ENCODE assay signal across 12 cellular contexts in genomic region chr2:36389081-36389480, GRCh38. TPM values are rescaled to one million over a fixed set of nuclear protein-coding genes. Genes with fewer than 3 reads are reported as not detected.
DNase-seq lines count a peak whose midpoint lies in the region; ATAC-seq, FAIRE-seq and TF ChIP-seq lines count a peak whose summit lies in the region.
"Had no signal": no experiment of that assay in that cellular context is flagged by ENCODE, and none has a peak within 500 bp of the region (broad histone marks: within the 10 kb centered on the region; RNA-seq: fewer than 3 reads in every experiment).

No MANE protein-coding gene starts in this region.

- DNase-seq in A673 (ENCODE audit: low spot score) (peak; percentile 66), RWPE2 (ENCODE audit: low spot score) (no peak), fibroblast of pulmonary artery (ENCODE audit: low read depth) (peak; percentile 72), cortex of kidney (lab: John Stamatoyannopoulos, UW) (no peak), GM12891 (ENCODE audit: insufficient read length, low spot score) (no peak)
- DNase-seq: activated CD4-positive, alpha-beta T cell treated with anti-CD3 and anti-CD28 coated beads, Interleukin-2, amount 10 ng/mL, durations not matched to agents 7 days and 5 days; naive B cell; NCI-H2081 treated with DMSO at 0.1 percent for 48 hours; uterus had no signal

- H3K27me3 ChIP-seq in A673 (replicated peaks; ENCODE audit: insufficient read depth, low read depth, low read length, poor library complexity) (no peaks in the 10 kb centered on the region), RWPE2 (ENCODE audit: insufficient read depth, poor library complexity, severe bottlenecking) (no peaks in the 10 kb centered on the region), muscle layer of colon (ENCODE audit: control insufficient read depth in 1 of 2, insufficient read depth in 2 of 2, low read length in 2 of 2) (no peaks in the 10 kb centered on the region)
- H3K27me3 ChIP-seq: uterus had no signal

- no peak for TF ChIP-seq POLR2A in GM12891 (IDR thresholded peaks at IDR 0.05; ENCODE audit: low read depth, low read length)

- H3K4me1 ChIP-seq in A673 (ENCODE audit: insufficient read depth, low read length, poor library complexity, severe bottlenecking) (peaks cover 36% of the 10 kb centered on the region), RWPE2 (ENCODE audit: insufficient read depth, poor library complexity, severe bottlenecking) (peaks cover 55% of the 10 kb centered on the region), muscle layer of colon (ENCODE audit: insufficient read depth, low read length) (peaks cover 35% of the 10 kb centered on the region)
- H3K4me1 ChIP-seq: uterus had no signal

- H3K36me3 ChIP-seq in A673 (ENCODE audit: insufficient read depth, low read length, poor library complexity, severe bottlenecking) (no peaks in the 10 kb centered on the region), RWPE2 (ENCODE audit: low read depth) (peaks cover 24% of the 10 kb centered on the region; the same call in 1 of the 2 replicates), muscle layer of colon (ENCODE audit: insufficient read depth, low read length) (no peaks in the 10 kb centered on the region)
- H3K36me3 ChIP-seq: uterus had no signal

- ATAC-seq in RWPE2 (ENCODE audit: low read depth) (peak; percentile 40; the same call in 2 of the 3 replicates), GM19455 (IDR thresholded peaks at IDR 0.05; ENCODE audit: unreplicated experiment) (no peak), HG02798 (IDR thresholded peaks at IDR 0.05; ENCODE audit: poor library complexity, unreplicated experiment) (no peak)

- H3K4me3 ChIP-seq in A673 (ENCODE audit: low read depth, low read length, poor library complexity, severe bottlenecking): no peak overlapping the region
- H3K4me3 ChIP-seq in RWPE2 (ENCODE audit: severe bottlenecking): no peak overlapping the region
- peak overlapping the region; percentile 17 for H3K4me3 ChIP-seq in fibroblast of pulmonary artery (replicated peaks; ENCODE audit: low read depth, low read length)
- peak overlapping the region in 1 of 2 donors; percentile 1 for H3K4me3 ChIP-seq in muscle layer of colon (ENCODE audit: low read depth in 1 of 2, low read length in 2 of 2)
- H3K4me3 ChIP-seq: uterus had no signal

- TF ChIP-seq CTCF in A673 (conservative IDR thresholded peaks at IDR 0.05; ENCODE audit: low read depth, low read length): no peak
- TF ChIP-seq CTCF in RWPE2 (IDR thresholded peaks at IDR 0.05; ENCODE audit: poor library complexity, severe bottlenecking): no peak
- TF ChIP-seq CTCF in fibroblast of pulmonary artery (IDR thresholded peaks at IDR 0.05; ENCODE audit: low read length, missing control alignments): no peak

- no peak for FAIRE-seq in GM12891 (lab: Jason Lieb, UNC)

- no TSS peak for BruUV-seq in A673 (replicated peaks; lab: Mats Ljungman, UMichigan)

- H3K9me3 ChIP-seq in A673 (ENCODE audit: low read depth, low read length, poor library complexity, severe bottlenecking) (no peaks in the 10 kb centered on the region), RWPE2 (ENCODE audit: severe bottlenecking) (no peaks in the 10 kb centered on the region), muscle layer of colon (ENCODE audit: low read length) (no peaks in the 10 kb centered on the region)
- H3K9me3 ChIP-seq: uterus had no signal

- intact Hi-C loops in A673 (cut with micrococcal nuclease; ENCODE audit: unreplicated experiment): no loop called here

- H3K27ac ChIP-seq in A673 (ENCODE audit: low read depth, low read length, poor library complexity, severe bottlenecking) (peak overlapping the region; percentile 32), RWPE2 (ENCODE audit: poor library complexity, severe bottlenecking) (peak overlapping the region; percentile 76), muscle layer of colon (ENCODE audit: low read depth, low read length) (peak overlapping the region; percentile 48)

- no peak overlapping the region for H3K9ac ChIP-seq in muscle layer of colon (ENCODE audit: low read length)

- CTCF ChIA-PET in A673 (lab: Charles Lee): interaction anchor here (0.9 kb wide), 1 partner anchor 31 kb away, joined by 3 read pairs; no protein-coding TSS in a partner anchor

- POLR2A ChIA-PET in A673 (lab: Charles Lee; ENCODE audit: low non-redundant PET): no interaction called here

TF ChIP-seq in GM12891, 5 proteins besides CTCF, POLR2A, EP300 and RAD21:
- TF ChIP-seq PAX5 (IDR thresholded peaks at IDR 0.05; ENCODE audit: insufficient read depth, low read length, severe bottlenecking): no peak
- no peak for TF ChIP-seq SPI1 (IDR thresholded peaks at IDR 0.05; ENCODE audit: low read depth, low read length)
- TF ChIP-seq POLR2AphosphoS5 (IDR thresholded peaks at IDR 0.05; ENCODE audit: low read depth, low read length): no peak
- TF ChIP-seq POU2F2 (IDR thresholded peaks at IDR 0.05; ENCODE audit: low read depth, low read length): no peak
- TF ChIP-seq TAF1 (IDR thresholded peaks at IDR 0.05; ENCODE audit: low read depth, low read length): no peak

RNA-seq across cellular contexts. Expression of gene CRIM1, which starts 33.5 kb away (rescaled TPM):
- 35.3 and 46.5 TPM in 2 replicates for total RNA-seq in A673 (2021)
- polyA plus RNA-seq in GM12891 (2012; ENCODE audit: low read depth, missing spikeins): 3.7 TPM

Comparison
In these comparisons a context has a peak if more than half of its experiments do, and no peak if none do; other contexts are left out.
1. DNase-seq: peak in A673 (single experiment) and fibroblast of pulmonary artery (single experiment); none in RWPE2 (single experiment), cortex of kidney (single experiment) and GM12891 (single experiment).
2. Peak in every context shown above with its lines, with median percentiles within 50 percentile points of each other: H3K27ac ChIP-seq.